In the genomic region with DNA sequence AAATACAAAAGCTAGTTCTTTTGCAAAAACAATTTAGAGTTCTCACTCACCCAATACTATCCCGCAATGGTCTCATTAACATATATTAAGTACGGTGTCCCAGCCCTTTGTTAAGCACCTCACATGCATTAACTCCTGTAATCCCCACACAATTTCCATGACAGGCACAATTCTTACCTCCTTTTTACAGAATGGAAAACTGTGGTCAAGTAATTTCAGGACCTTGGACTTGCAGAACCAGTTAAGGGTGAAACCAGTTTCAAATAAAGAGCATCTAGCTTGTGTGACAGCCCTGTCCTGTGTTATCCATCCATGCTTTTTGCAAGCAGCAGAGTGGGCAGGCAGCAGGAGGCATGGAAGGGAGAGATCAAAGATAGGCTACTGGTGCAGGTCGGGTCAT, we compare ENCODE assay signal across 19 cellular contexts.
DNase-seq lines count a peak whose midpoint lies in the region; ATAC-seq, FAIRE-seq and TF ChIP-seq lines count a peak whose summit lies in the region.
"Had no signal": no experiment of that assay in that cellular context is flagged by ENCODE, and none has a peak within 500 bp of the region (broad histone marks: within the 10 kb centered on the region; RNA-seq: fewer than 3 reads in every experiment).

No MANE protein-coding gene starts in this region.

- H3K36me3 Mint-ChIP-seq in WTC11 = no peaks in the 10 kb centered on the region

- 43 to 53% (median 52%) methylated on average over 3 of the region's 3 CpGs for WGBS in small intestine, 3 donors
- 33% methylated on average over 3 of the region's 3 CpGs for WGBS in suprapubic skin

- no peaks in the 10 kb centered on the region; the same call in 1 of the 2 replicates for H3K9me3 ChIP-seq in HEK293 (ENCODE audit: control insufficient read depth, insufficient read depth, low read depth, low read length)
- H3K9me3 ChIP-seq in iPS-20b (ENCODE audit: insufficient read depth, low read depth, low read length) = no peaks in the 10 kb centered on the region; the same call in 1 of the 2 replicates
- no peaks in the 10 kb centered on the region for H3K9me3 ChIP-seq in small intestine (ENCODE audit: control insufficient read depth, low read depth)
- no peaks in the 10 kb centered on the region for H3K9me3 ChIP-seq in suprapubic skin
- H3K9me3 ChIP-seq: BE2C, SJSA1 had no signal

- H3K27ac ChIP-seq in HEK293 (ENCODE audit: extremely low read depth, low read depth, low read length) (no peak overlapping the region), iPS-20b (ENCODE audit: low read length) (no peak overlapping the region), small intestine (ENCODE audit: low read depth in 1 of 2, low read length in 1 of 2) (no peak overlapping the region), suprapubic skin (no peak overlapping the region)
- H3K27ac ChIP-seq: GM23248, KMS-11, SJSA1 had no signal

- no peak for TF ChIP-seq CTCF in HEK293 (tag by site-specific recombination; IDR thresholded peaks at IDR 0.05)
- no peak for TF ChIP-seq CTCF in WTC11 (IDR thresholded peaks at IDR 0.05)
- no peak for TF ChIP-seq CTCF in suprapubic skin (IDR thresholded peaks at IDR 0.05)

- H3K27ac Mint-ChIP-seq in WTC11 = peak overlapping the region; percentile 81

- H3K9ac ChIP-seq in iPS-20b (ENCODE audit: low read depth, low read length) = no peak overlapping the region
- H3K9ac ChIP-seq: GM23248, KMS-11 had no signal

- no peaks in the 10 kb centered on the region for H3K27me3 Mint-ChIP-seq in WTC11 (ENCODE audit: low read depth)

- H3K9me3 Mint-ChIP-seq in WTC11 = peaks cover 24% of the 10 kb centered on the region

- TF ChIP-seq POLR2A in suprapubic skin (IDR thresholded peaks at IDR 0.05) = no peak

- ATAC-seq in WTC11 = peak; percentile 84
- ATAC-seq: Right ventricle myocardium inferior had no signal

- no peak for DNase-seq in WTC11 (ENCODE audit: low spot score)
- peak; percentile 7 for DNase-seq in small intestine
- no peak for DNase-seq in GM19238 (ENCODE audit: insufficient read length, low spot score)
- DNase-seq in dermis blood vessel endothelial cell = no peak
- no peak for DNase-seq in suprapubic skin (ENCODE audit: low spot score in 2 of 2)
- DNase-seq: BE2C, EL, GM23248, NCI-H1105 treated with DMSO at 0.1 percent for 48 hours, NCI-H2029 treated with DMSO at 0.1 percent for 48 hours, NCI-H2171, NCI-H345, NCI-H524, NCI-H774 had no signal

- no peak for TF ChIP-seq EP300 in suprapubic skin (IDR thresholded peaks at IDR 0.05)

- H3K4me1 ChIP-seq in HEK293 (ENCODE audit: control insufficient read depth, insufficient read depth, low read length) (no peaks in the 10 kb centered on the region), iPS-20b (ENCODE audit: insufficient read depth, low read length) (peaks cover 19% of the 10 kb centered on the region; the same call in 1 of the 2 replicates), small intestine (ENCODE audit: control insufficient read depth in 2 of 2, insufficient read depth in 1 of 2, low read depth in 1 of 2, low read length in 1 of 2) (peaks cover 0 to 6% of the 10 kb centered on the region in 2 donors), suprapubic skin (no peaks in the 10 kb centered on the region)
- H3K4me1 ChIP-seq: SJSA1 had no signal

- H3K36me3 ChIP-seq in HEK293 (ENCODE audit: control insufficient read depth in 2 of 2, insufficient read depth in 1 of 2, low read length in 2 of 2) (no peaks in the 10 kb centered on the region), iPS-20b (ENCODE audit: insufficient read depth, low read depth, low read length) (no peaks in the 10 kb centered on the region), small intestine (ENCODE audit: control insufficient read depth in 2 of 2, insufficient read depth in 2 of 2, low read length in 2 of 2) (no peaks in the 10 kb centered on the region), suprapubic skin (no peaks in the 10 kb centered on the region)
- H3K36me3 ChIP-seq: BE2C, SJSA1 had no signal

- H3K4me3 ChIP-seq in HEK293 (ENCODE audit: low read depth, low read length) = no peak overlapping the region
- peak overlapping the region; percentile 26; the same call in 1 of the 2 replicates for H3K4me3 ChIP-seq in iPS-20b (ENCODE audit: low read length)
- H3K4me3 ChIP-seq in small intestine (ENCODE audit: low read depth in 1 of 2, low read length in 2 of 2) = no peak overlapping the region
- no peak overlapping the region for H3K4me3 ChIP-seq in suprapubic skin
- H3K4me3 ChIP-seq: GM23248, SJSA1 had no signal

- peaks cover 31% of the 10 kb centered on the region for H3K4me1 Mint-ChIP-seq in WTC11

- peak overlapping the region; percentile 26 for H3K4me3 Mint-ChIP-seq in WTC11

- no peaks in the 10 kb centered on the region for H3K27me3 ChIP-seq in iPS-20b (ENCODE audit: insufficient read depth, low read length)
- H3K27me3 ChIP-seq in small intestine (ENCODE audit: control insufficient read depth in 2 of 2, insufficient read depth in 2 of 2, low read length in 2 of 2) = no peaks in the 10 kb centered on the region
- H3K27me3 ChIP-seq in suprapubic skin = no peaks in the 10 kb centered on the region
- H3K27me3 ChIP-seq: BE2C, SJSA1 had no signal

- POLR2A ChIA-PET in HEK293 (lab: Yijun Ruan, JAX) (no interaction called here), WTC11 (lab: Charles Lee) (no interaction called here)

- no peak for FAIRE-seq in small intestine (lab: Jason Lieb, UNC)

- CTCF ChIA-PET in HEK293 (lab: Yijun Ruan, JAX) = interaction anchor here (1.1 kb wide), 1 partner anchor 10 kb away, joined by 4 read pairs; no protein-coding TSS in a partner anchor
- CTCF ChIA-PET in WTC11 (lab: Charles Lee) = interaction anchor here (0.5 kb wide), 1 partner anchor 88 kb away, joined by 3 read pairs; no protein-coding TSS in a partner anchor

TF ChIP-seq in HEK293, 187 proteins besides CTCF, POLR2A, EP300 and RAD21 (continues in another document):
- TF ChIP-seq, protein P1, sequence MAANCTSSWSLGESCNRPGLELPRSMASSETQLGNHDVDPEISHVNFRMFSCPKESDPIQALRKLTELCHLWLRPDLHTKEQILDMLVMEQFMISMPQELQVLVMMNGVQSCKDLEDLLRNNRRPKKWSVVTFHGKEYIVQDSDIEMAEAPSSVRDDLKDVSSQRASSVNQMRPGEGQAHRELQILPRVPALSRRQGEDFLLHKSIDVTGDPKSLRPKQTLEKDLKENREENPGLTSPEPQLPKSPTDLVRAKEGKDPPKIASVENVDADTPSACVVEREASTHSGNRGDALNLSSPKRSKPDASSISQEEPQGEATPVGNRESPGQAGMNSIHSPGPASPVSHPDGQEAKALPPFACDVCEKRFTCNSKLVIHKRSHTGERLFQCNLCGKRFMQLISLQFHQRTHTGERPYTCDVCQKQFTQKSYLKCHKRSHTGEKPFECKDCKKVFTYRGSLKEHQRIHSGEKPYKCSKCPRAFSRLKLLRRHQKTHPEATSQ (tag by site-specific recombination; IDR thresholded peaks at IDR 0.05) = no peak
- no peak for TF ChIP-seq ZNF555 (tag by site-specific recombination; conservative IDR thresholded peaks at IDR 0.05)
- TF ChIP-seq ZNF214 (tag by site-specific recombination; IDR thresholded peaks at IDR 0.05; ENCODE audit: borderline replicate concordance) = no peak
- TF ChIP-seq ZBTB1 (tag by site-specific recombination; IDR thresholded peaks at IDR 0.05) = no peak

TF ChIP-seq in WTC11, 78 proteins besides CTCF, POLR2A, EP300 and RAD21:
- no peak for TF ChIP-seq MYBL2 (CRISPR knock-in tag; IDR thresholded peaks at IDR 0.05)
- 0 out of 2 replicates have a peak, but pooled peaks have one; percentile 25 for TF ChIP-seq TEAD1 (CRISPR knock-in tag; IDR thresholded peaks at IDR 0.05)
TF ChIP-seq in WTC11: peak in this region for 1.
